Comparison of ENCODE assay signal across 8 cellular contexts in genomic region chr11:128624269-128625170, GRCh38. TPM values are rescaled to one million over a fixed set of nuclear protein-coding genes. Genes with fewer than 3 reads are reported as not detected.
DNase-seq lines count a peak whose midpoint lies in the region; ATAC-seq and TF ChIP-seq lines count a peak whose summit lies in the region.

No MANE protein-coding gene starts in this region.

- ATAC-seq in GM19324 (IDR thresholded peaks at IDR 0.05; ENCODE audit: low FRiP score, unreplicated experiment) (peak; percentile 46), HG03432 (IDR thresholded peaks at IDR 0.05; ENCODE audit: unreplicated experiment) (peak; percentile 46), lower lobe of right lung (peak; percentile 61), HG02852 (IDR thresholded peaks at IDR 0.05; ENCODE audit: unreplicated experiment) (no peak)

- H3K4me1 ChIP-seq in lower lobe of right lung (peaks cover 45% of the 10 kb centered on the region), tibial nerve (peaks cover 0 to 16% (median 3%) of the 10 kb centered on the region in 4 donors)

- H3K4me3 ChIP-seq in lower lobe of right lung (no peak overlapping the region), tibial nerve (no peak overlapping the region)

- intact Hi-C loops in lower lobe of right lung (cut with DNase I), result no loop called here

- TF ChIP-seq CTCF in lower lobe of right lung (IDR thresholded peaks at IDR 0.05), result no peak
- TF ChIP-seq CTCF in tibial nerve (IDR thresholded peaks at IDR 0.05), result no peak

- peak overlapping the region; percentile 55 for H3K27ac ChIP-seq in lower lobe of right lung
- H3K27ac ChIP-seq in tibial nerve, result peak overlapping the region in 1 of 4 donors; percentile 73

- TF ChIP-seq POLR2A in tibial nerve (IDR thresholded peaks at IDR 0.05), result no peak

- H3K27me3 ChIP-seq in lower lobe of right lung (ENCODE audit: low read depth) (no peaks in the 10 kb centered on the region), tibial nerve (no peaks in the 10 kb centered on the region)

- no peaks in the 10 kb centered on the region for H3K9me3 ChIP-seq in lower lobe of right lung
- no peaks in the 10 kb centered on the region for H3K9me3 ChIP-seq in tibial nerve

- 86% methylated on average over 18 of the region's 18 CpGs for WGBS in tibial nerve, 2 donors

- TF ChIP-seq EP300 in tibial nerve (IDR thresholded peaks at IDR 0.05), result no peak

- no peaks in the 10 kb centered on the region for H3K36me3 ChIP-seq in lower lobe of right lung
- no peaks in the 10 kb centered on the region for H3K36me3 ChIP-seq in tibial nerve

- peak; percentile 70 for DNase-seq in activated CD4-positive, alpha-beta T cell treated with anti-CD3 and anti-CD28 coated beads, Interleukin-2, amount 50 U/mL, for 1 hour
- DNase-seq in lower lobe of right lung (peak; percentile 61), tibial nerve (ENCODE audit: low spot score in 2 of 2) (no peak), hippocampal formation (lab: John Stamatoyannopoulos, UW) (no peak), NCI-H146 (lab: John Stamatoyannopoulos, UW) (no peak)

RNA-seq across cellular contexts. Expression of gene ETS1, which starts 37.2 kb away (rescaled TPM):
- total RNA-seq in lower lobe of right lung (123 TPM), tibial nerve (10 to 100 TPM; 46.3 to 70.6 (median 57.6) TPM)

Comparison
In these comparisons a context has a peak if more than half of its experiments do, and no peak if none do; other contexts are left out.
1. DNase-seq: peak in activated CD4-positive, alpha-beta T cell treated with anti-CD3 and anti-CD28 coated beads, Interleukin-2, amount 50 U/mL, for 1 hour (single experiment) and lower lobe of right lung (single experiment); none in tibial nerve (0 of 2), hippocampal formation (0 of 2) and NCI-H146 (single experiment).